In the genomic region with DNA sequence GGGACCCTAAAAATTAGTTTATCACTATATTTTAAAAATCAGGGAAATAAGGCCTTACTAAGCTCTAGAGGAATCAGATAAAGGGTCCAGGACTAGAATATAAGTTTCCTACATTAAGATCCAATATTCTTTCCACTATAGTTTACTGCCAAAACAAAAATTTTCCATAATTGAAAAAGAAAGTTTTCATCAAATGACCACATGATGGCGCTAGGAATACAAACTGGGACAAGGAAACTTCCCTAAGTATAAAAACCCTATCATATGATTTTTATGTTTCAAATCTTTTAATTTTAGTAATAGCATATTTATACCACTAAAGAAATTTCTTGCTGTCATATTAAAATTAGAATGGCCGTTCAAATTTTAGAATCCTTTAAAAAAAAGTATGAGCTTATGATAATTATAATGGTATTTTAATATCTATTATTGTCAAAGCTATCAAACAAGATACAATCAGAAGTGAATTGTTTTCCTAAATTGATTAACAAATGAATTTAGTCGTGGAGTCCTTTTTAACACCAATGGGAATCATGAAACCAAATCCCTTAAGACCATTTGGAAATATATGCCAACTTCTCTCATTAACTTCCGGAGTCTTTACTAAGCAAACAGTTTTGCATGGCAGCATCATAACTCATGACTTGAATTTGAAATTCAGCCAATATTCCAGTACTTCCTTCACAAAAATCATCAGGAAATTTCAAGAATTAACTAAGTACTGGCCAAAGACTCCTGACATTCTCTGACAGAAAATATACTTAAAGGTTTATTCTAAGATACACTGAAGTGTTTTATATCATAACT, we compare ENCODE assay signal across 9 cellular contexts.
DNase-seq lines count a peak whose midpoint lies in the region; ATAC-seq and TF ChIP-seq lines count a peak whose summit lies in the region.
"Had no signal": no experiment of that assay in that cellular context is flagged by ENCODE, and none has a peak within 500 bp of the region (broad histone marks: within the 10 kb centered on the region; RNA-seq: fewer than 3 reads in every experiment).

No MANE protein-coding gene starts in this region.

- H3K36me3 ChIP-seq in HEK293 (ENCODE audit: control insufficient read depth in 2 of 2, insufficient read depth in 1 of 2, low read length in 2 of 2), result no peaks in the 10 kb centered on the region

- no peak overlapping the region for H3K4me3 Mint-ChIP-seq in glutamatergic neuron (ENCODE audit: unreplicated experiment)
- H3K4me3 Mint-ChIP-seq in stimulated activated effector memory CD8-positive, alpha-beta T cell treated with anti-CD3 and anti-CD28 coated beads, Interleukin-12 subunit alpha, Interleukin-12 subunit beta, amount 100 ng/mL, for 72 hours, result no peak overlapping the region
- H3K4me3 Mint-ChIP-seq: stimulated activated naive CD8-positive, alpha-beta T cell treated with anti-CD3 and anti-CD28 coated beads, Interleukin-15, Interleukin-2, amounts not matched to agents 100 ng/mL and 50 ng/mL, for 24 hours had no signal

- no peak for DNase-seq in AG04450 (ENCODE audit: low read depth, low spot score)
- DNase-seq in RPMI8226, result peak; percentile 15
- no peak for DNase-seq in glutamatergic neuron
- no peak for DNase-seq in mesenteric fat pad (ENCODE audit: low spot score)
- DNase-seq in stimulated activated effector memory CD8-positive, alpha-beta T cell treated with anti-CD3 and anti-CD28 coated beads, Interleukin-12 subunit alpha, Interleukin-12 subunit beta, amount 100 ng/mL, for 72 hours (ENCODE audit: low spot score in 2 of 2), result no peak
- no peak for DNase-seq in posterior vena cava (ENCODE audit: low spot score)

- no peak overlapping the region for H3K27ac ChIP-seq in AG04450 (ENCODE audit: low read depth, low read length)
- H3K27ac ChIP-seq in HEK293 (ENCODE audit: extremely low read depth, low read depth, low read length), result no peak overlapping the region

- intact Hi-C loops in posterior vena cava (cut with DNase I), result no loop called here

- H3K4me1 ChIP-seq in HEK293 (ENCODE audit: control insufficient read depth, insufficient read depth, low read length), result no peaks in the 10 kb centered on the region; the same call in 1 of the 2 replicates

- POLR2A ChIA-PET in AG04450 (lab: Yijun Ruan, JAX) (interaction anchor here (1.1 kb wide), 1 partner anchor 70 kb away, joined by 5 read pairs; the partner anchor contains the start of gene SCN1A), HEK293 (lab: Yijun Ruan, JAX) (no interaction called here)

- H3K4me3 ChIP-seq in AG04450 (ENCODE audit: low read depth, low read length) (no peak overlapping the region), HEK293 (ENCODE audit: low read depth, low read length) (no peak overlapping the region)

- no peak overlapping the region for H3K27ac Mint-ChIP-seq in glutamatergic neuron (ENCODE audit: unreplicated experiment)
- no peak overlapping the region for H3K27ac Mint-ChIP-seq in stimulated activated effector memory CD8-positive, alpha-beta T cell treated with anti-CD3 and anti-CD28 coated beads, Interleukin-12 subunit alpha, Interleukin-12 subunit beta, amount 100 ng/mL, for 72 hours
- H3K27ac Mint-ChIP-seq: stimulated activated naive CD8-positive, alpha-beta T cell treated with anti-CD3 and anti-CD28 coated beads, Interleukin-15, Interleukin-2, amounts not matched to agents 100 ng/mL and 50 ng/mL, for 24 hours had no signal

- H3K27me3 ChIP-seq in AG04450 (ENCODE audit: control insufficient read depth, insufficient read depth, low read length), result no peaks in the 10 kb centered on the region

- CTCF ChIA-PET in AG04450 (lab: Charles Lee), result interaction anchor here (0.5 to 8.3 kb wide), 47 partner anchors 9 to 646 kb away, joined by 3 to 332 read pairs (median 5); partner anchors contain the start of genes SCN1A and TTC21B
- CTCF ChIA-PET in HEK293 (lab: Yijun Ruan, JAX), result interaction anchor here (0.6 to 5.2 kb wide), 32 partner anchors 9 to 1145 kb away, joined by 3 to 32 read pairs (median 4); partner anchors contain the start of gene SCN1A

- no peaks in the 10 kb centered on the region for H3K36me3 Mint-ChIP-seq in glutamatergic neuron (ENCODE audit: unreplicated experiment)
- H3K36me3 Mint-ChIP-seq in stimulated activated effector memory CD8-positive, alpha-beta T cell treated with anti-CD3 and anti-CD28 coated beads, Interleukin-12 subunit alpha, Interleukin-12 subunit beta, amount 100 ng/mL, for 72 hours, result no peaks in the 10 kb centered on the region

- peaks cover 11% of the 10 kb centered on the region for H3K4me1 Mint-ChIP-seq in glutamatergic neuron (ENCODE audit: low read depth, unreplicated experiment)
- H3K4me1 Mint-ChIP-seq in stimulated activated effector memory CD8-positive, alpha-beta T cell treated with anti-CD3 and anti-CD28 coated beads, Interleukin-12 subunit alpha, Interleukin-12 subunit beta, amount 100 ng/mL, for 72 hours, result no peaks in the 10 kb centered on the region

- no peak for ATAC-seq in HG03196 (IDR thresholded peaks at IDR 0.05; ENCODE audit: unreplicated experiment)
- no peak for ATAC-seq in stimulated activated effector memory CD8-positive, alpha-beta T cell treated with anti-CD3 and anti-CD28 coated beads, Interleukin-12 subunit alpha, Interleukin-12 subunit beta, amount 100 ng/mL, for 72 hours

- peak; percentile 64 for TF ChIP-seq CTCF in AG04450 (IDR thresholded peaks at IDR 0.05; ENCODE audit: low read depth, low read length)
- TF ChIP-seq CTCF in HEK293 (tag by site-specific recombination; IDR thresholded peaks at IDR 0.05), result no peak
- TF ChIP-seq CTCF in glutamatergic neuron (IDR thresholded peaks at IDR 0.05; ENCODE audit: partially characterized antibody, unreplicated experiment), result peak; percentile 80

- H3K9me3 ChIP-seq in AG04450 (ENCODE audit: control insufficient read depth, insufficient read depth, low read length) (no peaks in the 10 kb centered on the region), HEK293 (ENCODE audit: control insufficient read depth, insufficient read depth, low read depth, low read length) (no peaks in the 10 kb centered on the region)

- H3K27me3 Mint-ChIP-seq in glutamatergic neuron (ENCODE audit: unreplicated experiment), result no peaks in the 10 kb centered on the region

- no peaks in the 10 kb centered on the region for H3K9me3 Mint-ChIP-seq in glutamatergic neuron (ENCODE audit: unreplicated experiment)
- no peaks in the 10 kb centered on the region for H3K9me3 Mint-ChIP-seq in stimulated activated effector memory CD8-positive, alpha-beta T cell treated with anti-CD3 and anti-CD28 coated beads, Interleukin-12 subunit alpha, Interleukin-12 subunit beta, amount 100 ng/mL, for 72 hours
- H3K9me3 Mint-ChIP-seq: stimulated activated naive CD8-positive, alpha-beta T cell treated with anti-CD3 and anti-CD28 coated beads, Interleukin-15, Interleukin-2, amounts not matched to agents 100 ng/mL and 50 ng/mL, for 24 hours had no signal

TF ChIP-seq in HEK293, 187 proteins besides CTCF, POLR2A, EP300 and RAD21:
- no peak for TF ChIP-seq ZNF473 (tag by site-specific recombination; IDR thresholded peaks at IDR 0.05)
- TF ChIP-seq ZNF394 (tag by site-specific recombination; IDR thresholded peaks at IDR 0.05; ENCODE audit: borderline replicate concordance), result no peak
- TF ChIP-seq KLF8 (tag by site-specific recombination; IDR thresholded peaks at IDR 0.05), result no peak
- 0 out of 2 replicates have a peak, but pooled peaks have one; percentile 13 for TF ChIP-seq FEZF1 (tag by site-specific recombination; IDR thresholded peaks at IDR 0.05)
- peak; percentile 50 for TF ChIP-seq ZNF654 (tag by site-specific recombination; IDR thresholded peaks at IDR 0.05; ENCODE audit: low read depth)
- no peak for TF ChIP-seq SP2 (tag by site-specific recombination; IDR thresholded peaks at IDR 0.05)
- peak; percentile 61; the same call in 1 of the 2 replicates for TF ChIP-seq ZFP37 (tag by site-specific recombination; IDR thresholded peaks at IDR 0.05)
